ENCODE assay signal across 8 cellular contexts in genomic region chr19:38849746-38850230, GRCh38. TPM values are rescaled to one million over a fixed set of nuclear protein-coding genes. Genes with fewer than 3 reads are reported as not detected.
A peak's percentile ranks its signal among the peaks of the same experiment; 100 is the strongest.
DNase-seq lines count a peak whose midpoint lies in the region; ATAC-seq, FAIRE-seq and TF ChIP-seq lines count a peak whose summit lies in the region.

Gene HNRNPL (minus strand): TSS chr19:38849986. CDS start chr19:38849966, 20 bp downstream.

- DNase-seq in GM12878 (ENCODE audit: low read depth, low spot score): no peak
- DNase-seq in immature natural killer cell: peak; percentile 100
- DNase-seq in stimulated activated CD4-positive, alpha-beta T cell treated with anti-CD3 and anti-CD28 coated beads, TNF-alpha, amount 100 ng/mL, for 1 hour (ENCODE audit: low read depth in 3 of 3, low spot score in 1 of 3): peak in 2 of 3 donors; percentile 99
- no peak for DNase-seq in HCEC 1CT
- DNase-seq in NCI-H2081 treated with DMSO at 0.1 percent for 48 hours (lab: John Stamatoyannopoulos, UW): no peak

- H3K9me2 ChIP-seq in SU-DHL-6 (replicated peaks; ENCODE audit: insufficient read depth, low read length): no peaks in the 10 kb centered on the region

- H2AFZ ChIP-seq in SU-DHL-6 (ENCODE audit: low read depth, low read length, severe bottlenecking): no peak within 1 kb of the TSS
- H2AFZ ChIP-seq in GM12878 (ENCODE audit: control insufficient read depth, low read depth, low read length): peak within 1 kb of the TSS; percentile 11

- ATAC-seq in GM18508 (IDR thresholded peaks at IDR 0.05; ENCODE audit: insufficient read depth, unreplicated experiment): peak; percentile 41
- ATAC-seq in HG02884 (IDR thresholded peaks at IDR 0.05; ENCODE audit: unreplicated experiment): peak; percentile 49
- ATAC-seq in GM12878: peak; percentile 76

- peaks cover 28% of the 10 kb centered on the region for H3F3A ChIP-seq in SU-DHL-6 (ENCODE audit: insufficient read depth)

- H3K27ac Mint-ChIP-seq in immature natural killer cell: peak within 1 kb of the TSS; percentile 98 to 100 (median 100)

- H3K27me3 ChIP-seq in SU-DHL-6 (ENCODE audit: low read length) (no peaks in the 10 kb centered on the region), GM12878 (replicated peaks in 1 of 2; ENCODE audit: control insufficient read depth in 2 of 2, insufficient read depth in 2 of 2, low read length in 1 of 2) (no peaks in the 10 kb centered on the region)

- intact Hi-C loops in GM12878 (cut with micrococcal nuclease; ENCODE audit: unreplicated experiment): loop anchor here (1.0 kb wide), 2 partner anchors 15 to 50 kb away; partner anchors contain the start of genes NFKBIB and SIRT2

- H3K27me3 Mint-ChIP-seq in immature natural killer cell (ENCODE audit: low read depth in 3 of 3): peaks cover 36 to 52% (median 50%) of the 10 kb centered on the region in 3 donors

- BruUV-seq in GM12878 (replicated peaks; lab: Mats Ljungman, UMichigan): no TSS peak

- RAD21 ChIA-PET in GM12878 (lab: Charles Lee; ENCODE audit: unreplicated experiment): interaction anchor here (0.9 to 2.8 kb wide), 10 partner anchors 14 to 306 kb away, joined by 3 to 20 read pairs (median 4); partner anchors contain the start of genes ACTN4, ECH1, EIF3K and RINL

- TF ChIP-seq CTCF in SU-DHL-6 (IDR thresholded peaks at IDR 0.05; ENCODE audit: insufficient read depth, low read length, poor library complexity, severe bottlenecking): no peak
- peak; percentile 28 to 42 (median 33); a peak in 4 of 6 replicates for TF ChIP-seq CTCF in GM12878 (IDR thresholded peaks at IDR 0.05 in 2 of 3, conservative IDR thresholded peaks at IDR 0.05 in 1 of 3; ENCODE audit: control insufficient read depth in 2 of 3, extremely low read depth in 1 of 3, insufficient read depth in 1 of 3, low read depth in 3 of 3, low read length in 3 of 3)

- peaks cover 14 to 34% (median 18%) of the 10 kb centered on the region in 3 donors for H3K36me3 Mint-ChIP-seq in immature natural killer cell

- SMC1A ChIA-PET in GM12878 (lab: Charles Lee; ENCODE audit: uncharacterized antibody, unreplicated experiment): interaction anchor here (0.8 to 1.7 kb wide), 5 partner anchors 18 to 51 kb away, joined by 3 to 8 read pairs (median 5); partner anchors contain the start of gene ECH1

- H3K79me2 ChIP-seq in SU-DHL-6 (ENCODE audit: insufficient read depth, low read length) (peaks cover 50% of the 10 kb centered on the region), GM12878 (ENCODE audit: control insufficient read depth, insufficient read depth, low read length) (peaks cover 44% of the 10 kb centered on the region)

- H4K20me1 ChIP-seq in SU-DHL-6 (ENCODE audit: low read depth, low read length) (peaks cover 32% of the 10 kb centered on the region), GM12878 (ENCODE audit: control insufficient read depth, insufficient read depth) (peaks cover 6% of the 10 kb centered on the region)

- H3K9me3 ChIP-seq in SU-DHL-6 (ENCODE audit: insufficient read depth, low read length) (no peaks in the 10 kb centered on the region), GM12878 (replicated peaks; ENCODE audit: control insufficient read depth, insufficient read depth, low read length) (no peaks in the 10 kb centered on the region)

- no peak for FAIRE-seq in GM12878 (lab: Jason Lieb, UNC)

- H3K4me3 Mint-ChIP-seq in immature natural killer cell: peak within 1 kb of the TSS; percentile 88 to 98 (median 94)

- H3K4me3 ChIP-seq in SU-DHL-6 (ENCODE audit: insufficient read depth, low read length, poor library complexity, severe bottlenecking): peak within 1 kb of the TSS; percentile 78
- peak within 1 kb of the TSS; percentile 79 for H3K4me3 ChIP-seq in GM12878

- TF ChIP-seq EP300 in GM12878 (IDR thresholded peaks at IDR 0.05; ENCODE audit: borderline replicate concordance in 1 of 2, control insufficient read depth in 1 of 2, low read depth in 2 of 2, low read length in 2 of 2): no peak

- H3K9ac ChIP-seq in SU-DHL-6 (ENCODE audit: low read length): peak within 1 kb of the TSS; percentile 98
- peak within 1 kb of the TSS; percentile 98 for H3K9ac ChIP-seq in GM12878 (ENCODE audit: control insufficient read depth, insufficient read depth, low read length)

- TF ChIP-seq RAD21 in GM12878 (IDR thresholded peaks at IDR 0.05; ENCODE audit: insufficient read depth, low read depth, low read length): no peak

- peaks cover 10% of the 10 kb centered on the region for H3K4me1 ChIP-seq in GM12878 (ENCODE audit: control insufficient read depth, insufficient read depth, low read length)

- H3K9me3 Mint-ChIP-seq in immature natural killer cell: peaks cover 0 to 2% (median 0%) of the 10 kb centered on the region in 6 donors

- peaks cover 57 to 63% of the 10 kb centered on the region in 2 donors for H3K4me1 Mint-ChIP-seq in immature natural killer cell

- CTCF ChIA-PET in GM12878 (lab: Yijun Ruan, JAX): interaction anchor here (0.7 to 4.1 kb wide), 10 partner anchors 13 to 81 kb away, joined by 3 to 20 read pairs (median 4); partner anchors contain the start of genes ECH1, RINL and SARS2

- TF ChIP-seq POLR2A in GM12878 (IDR thresholded peaks at IDR 0.05; ENCODE audit: low read depth, low read length): peak; percentile 90

- H3K36me3 ChIP-seq in SU-DHL-6 (ENCODE audit: low read length): peaks cover 33% of the 10 kb centered on the region
- H3K36me3 ChIP-seq in GM12878 (ENCODE audit: control insufficient read depth in 2 of 2, insufficient read depth in 2 of 2, low read length in 1 of 2): peaks cover 17 to 23% of the 10 kb centered on the region in 2 experiments

- H3K4me2 ChIP-seq in SU-DHL-6 (ENCODE audit: low read depth, low read length, poor library complexity, severe bottlenecking) (peak within 1 kb of the TSS; percentile 73), GM12878 (ENCODE audit: control insufficient read depth, insufficient read depth) (peak within 1 kb of the TSS; percentile 98)

- POLR2A ChIA-PET in GM12878 (lab: Charles Lee): interaction anchor here (0.6 to 2.8 kb wide), 15 partner anchors 9 to 912 kb away, joined by 3 to 28 read pairs (median 6); partner anchors contain the start of genes EIF3K, NFKBIB, RINL and SIRT2

- 1% methylated on average over 34 of the region's 58 CpGs for WGBS in GM12878 (ENCODE audit: insufficient coverage, insufficient replicate concordance, low lambda C conversion rate, missing lambda C conversion rate)

- in situ Hi-C loops in GM12878 (cut with MboI): no loop called here

- H3K27ac ChIP-seq in SU-DHL-6 (ENCODE audit: low read depth, low read length): peak within 1 kb of the TSS; percentile 92
- peak within 1 kb of the TSS; percentile 96 for H3K27ac ChIP-seq in GM12878 (ENCODE audit: control insufficient read depth, insufficient read depth)

TF ChIP-seq in GM12878, 131 proteins besides CTCF, POLR2A, EP300 and RAD21 (continues in another document):
- no peak for TF ChIP-seq ZBTB33 (IDR thresholded peaks at IDR 0.05)
- no peak for TF ChIP-seq NBN (IDR thresholded peaks at IDR 0.05)
- TF ChIP-seq SMC3 (IDR thresholded peaks at IDR 0.05; ENCODE audit: borderline replicate concordance, low read length): no peak
- TF ChIP-seq NR2C2 (IDR thresholded peaks at IDR 0.05; ENCODE audit: borderline replicate concordance, control insufficient read depth, insufficient read length, low read depth): no peak
- no peak for TF ChIP-seq USF2 (IDR thresholded peaks at IDR 0.05; ENCODE audit: borderline replicate concordance, low read depth, low read length)
- peak; percentile 67 for TF ChIP-seq NR2C1 (IDR thresholded peaks at IDR 0.05)
- TF ChIP-seq SIN3A (IDR thresholded peaks at IDR 0.05; ENCODE audit: low read depth, low read length): no peak
- TF ChIP-seq BHLHE40 (IDR thresholded peaks at IDR 0.05; ENCODE audit: borderline replicate concordance in 1 of 2, low read depth in 2 of 2, low read length in 1 of 2): peak in 1 of 2 experiments; percentile 41; a peak in 1 of 4 replicates
- no peak for TF ChIP-seq SREBF2 (IDR thresholded peaks at IDR 0.05; ENCODE audit: low read length)

RNA-seq across cellular contexts. Expression of gene HNRNPL, which starts in this region (rescaled TPM):
- total RNA-seq in GM12878 (2013; cell fraction: nucleolus; rRNA removed): 172 and 179 TPM in 2 replicates
- 319 and 322 TPM in 2 replicates for total RNA-seq in GM12878 (2014; rRNA removed)
- 240 and 248 TPM in 2 replicates for total RNA-seq in GM12878 (2014; rRNA removed; fragmentation: Illumina TruSeq; extraction: Trizol)
- 512 and 523 TPM in 2 replicates for total RNA-seq in GM12878 (2021)
- 220 TPM for polyA plus RNA-seq in GM12878 (2011; ENCODE audit: low read depth)
- polyA plus RNA-seq in GM12878 (2011; rRNA removed): 278 and 395 TPM in 2 replicates
- polyA plus RNA-seq in GM12878 (2011; cell fraction: cytosol; rRNA removed): 272 and 344 TPM in 2 replicates
- polyA plus RNA-seq in GM12878 (2011; cell fraction: nucleus; rRNA removed): 447 and 512 TPM in 2 replicates
- 258 and 326 TPM in 2 replicates for polyA plus RNA-seq in GM12878 (2012)
- 416 and 440 TPM in 2 replicates for polyA plus RNA-seq in GM12878 (2014; fragmentation: Illumina TruSeq; extraction: Trizol)
- polyA plus RNA-seq in GM12878 (2014; fragmentation: Nextera tagmentation; extraction: Ambion mirVana): 10 to 100 TPM; 32.5 to 92.5 TPM
- polyA plus RNA-seq in GM12878 (2014; rRNA removed): 241 and 268 TPM in 2 replicates
- polyA plus RNA-seq in GM12878 (2016; fragmentation: Nextera tagmentation; extraction: Ambion mirVana): 100 to 1,000 TPM; 294 to 346 TPM
- 348 and 368 TPM in 2 replicates for polyA minus RNA-seq in GM12878 (2011; rRNA and poly(A)+ RNA removed)
- 150 and 190 TPM in 2 replicates for polyA minus RNA-seq in GM12878 (2011; cell fraction: cytosol; rRNA and poly(A)+ RNA removed)
- 92.8 and 152 TPM in 2 replicates for polyA minus RNA-seq in GM12878 (2011; cell fraction: nucleus; rRNA and poly(A)+ RNA removed)
- polyA plus RNA-seq in immature natural killer cell: 10 to 100 TPM; 16.8 to 89.6 (median 69.0) TPM

Comparison
In these comparisons a context has a peak if more than half of its experiments do, and no peak if none do; other contexts are left out.
1. DNase-seq: peak in immature natural killer cell (3 of 3) and stimulated activated CD4-positive, alpha-beta T cell treated with anti-CD3 and anti-CD28 coated beads, TNF-alpha, amount 100 ng/mL, for 1 hour (2 of 3); none in GM12878 (single experiment), HCEC 1CT (single experiment) and NCI-H2081 treated with DMSO at 0.1 percent for 48 hours (single experiment).
2. Peak in every context shown above with its lines, with median percentiles within 50 percentile points of each other: ATAC-seq.